8 cellular contexts compared by ENCODE assay signal in the genomic region with DNA sequence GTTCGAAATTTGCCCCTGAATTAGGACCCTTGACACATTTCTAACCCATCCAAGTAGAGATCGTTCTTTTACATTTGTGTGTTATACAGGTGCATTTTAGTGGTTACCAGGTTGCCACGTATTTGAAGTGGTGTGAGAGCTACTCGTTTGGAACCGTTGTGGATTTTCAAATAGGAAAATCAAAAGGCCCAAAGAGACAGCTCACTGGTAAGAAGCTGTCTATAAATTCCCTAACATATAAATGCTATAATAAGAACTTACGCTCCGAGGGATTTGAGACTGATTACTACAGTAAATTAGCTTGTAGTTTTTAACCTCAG. TPM values are rescaled to one million over a fixed set of nuclear protein-coding genes. Genes with fewer than 3 reads are reported as not detected.
DNase-seq lines count a peak whose midpoint lies in the region; ATAC-seq, FAIRE-seq and TF ChIP-seq lines count a peak whose summit lies in the region.

No MANE protein-coding gene starts in this region.

- peaks cover 43% of the 10 kb centered on the region for H3K4me1 Mint-ChIP-seq in CD8-positive, alpha-beta T cell (ENCODE audit: low read depth)
- H3K4me1 Mint-ChIP-seq in astrocyte (ENCODE audit: low read depth, unreplicated experiment) = peaks cover 22% of the 10 kb centered on the region

- no peak for TF ChIP-seq CTCF in CD8-positive, alpha-beta T cell (IDR thresholded peaks at IDR 0.05)
- no peak for TF ChIP-seq CTCF in LNCaP clone FGC (IDR thresholded peaks at IDR 0.05; ENCODE audit: control insufficient read depth, extremely low read depth, insufficient read depth)
- no peak for TF ChIP-seq CTCF in astrocyte (IDR thresholded peaks at IDR 0.05; ENCODE audit: insufficient read depth, low read depth, low read length)
- TF ChIP-seq CTCF in lower lobe of right lung (IDR thresholded peaks at IDR 0.05) = no peak
- TF ChIP-seq CTCF in uterus (IDR thresholded peaks at IDR 0.05) = no peak
- TF ChIP-seq CTCF in GM10266 (IDR thresholded peaks at IDR 0.05; ENCODE audit: control insufficient read depth, insufficient read depth, low read depth, missing control alignments) = no peak

- peak overlapping the region; percentile 89 for H3K27ac ChIP-seq in CD8-positive, alpha-beta T cell (ENCODE audit: low read depth, low read length)
- H3K27ac ChIP-seq in astrocyte (ENCODE audit: low read depth, low read length) = peak overlapping the region; percentile 97
- H3K27ac ChIP-seq in lower lobe of right lung = peak overlapping the region; percentile 98
- peak overlapping the region; percentile 99 to 100 for H3K27ac ChIP-seq in uterus

- no peaks in the 10 kb centered on the region for H3K9me3 ChIP-seq in CD8-positive, alpha-beta T cell (ENCODE audit: low read length)
- H3K9me3 ChIP-seq in astrocyte (ENCODE audit: insufficient read depth, low read depth, low read length) (no peaks in the 10 kb centered on the region), lower lobe of right lung (no peaks in the 10 kb centered on the region), uterus (no peaks in the 10 kb centered on the region)

- CTCF ChIA-PET in CD8-positive, alpha-beta T cell (lab: Charles Lee) = interaction anchor here (1.0 to 1.5 kb wide), 3 partner anchors 121 to 559 kb away, joined by 3 to 6 read pairs (median 4); partner anchors contain the start of gene TRAF3IP2

- intact Hi-C loops in CD8-positive, alpha-beta T cell (cut with DNase I, micrococcal nuclease) = loop anchor here (1.0 to 10.0 kb wide), 9 partner anchors 82 to 670 kb away; partner anchors contain the start of genes FAM229B (in 2 of the 2), TUBE1 (in 2 of the 2), AMD1 (in 1 of the 2) and CDK19 (in 1 of the 2)
- intact Hi-C loops in lower lobe of right lung (cut with DNase I) = no loop called here
- intact Hi-C loops in uterus (cut with DNase I; ENCODE audit: low total_unique reads) = loop anchor here (5.0 kb wide), 2 partner anchors 123 to 198 kb away; partner anchors contain the start of gene TRAF3IP2

- peaks cover 14% of the 10 kb centered on the region for H4K20me1 ChIP-seq in astrocyte (ENCODE audit: insufficient read depth, low read length)

- H3K9ac ChIP-seq in astrocyte (ENCODE audit: low read length) = peak overlapping the region; percentile 87

- H3K4me3 ChIP-seq in CD8-positive, alpha-beta T cell (ENCODE audit: low read depth, low read length) = peak overlapping the region; percentile 92
- H3K4me3 ChIP-seq in LNCaP clone FGC (ENCODE audit: low read depth, low read length) (peak overlapping the region; percentile 69), astrocyte (ENCODE audit: insufficient read depth, low read depth, low read length) (peak overlapping the region; percentile 84), lower lobe of right lung (peak overlapping the region; percentile 81), uterus (peak overlapping the region; percentile 76 to 86)

- peaks cover 20% of the 10 kb centered on the region for H3K36me3 Mint-ChIP-seq in CD8-positive, alpha-beta T cell
- peaks cover 3% of the 10 kb centered on the region for H3K36me3 Mint-ChIP-seq in astrocyte (ENCODE audit: low read depth, unreplicated experiment)

- no peaks in the 10 kb centered on the region for H3K27me3 ChIP-seq in CD8-positive, alpha-beta T cell (ENCODE audit: insufficient read depth, low read length)
- H3K27me3 ChIP-seq in astrocyte (ENCODE audit: insufficient read depth, low read length) (no peaks in the 10 kb centered on the region), lower lobe of right lung (ENCODE audit: low read depth) (no peaks in the 10 kb centered on the region), uterus (no peaks in the 10 kb centered on the region)

- no peaks in the 10 kb centered on the region for H3K36me3 ChIP-seq in CD8-positive, alpha-beta T cell (ENCODE audit: insufficient read depth, low read length)
- no peaks in the 10 kb centered on the region for H3K36me3 ChIP-seq in astrocyte (ENCODE audit: insufficient read depth, low read length)
- no peaks in the 10 kb centered on the region for H3K36me3 ChIP-seq in lower lobe of right lung
- H3K36me3 ChIP-seq in uterus = no peaks in the 10 kb centered on the region

- peaks cover 79% of the 10 kb centered on the region for H3K79me2 ChIP-seq in astrocyte (ENCODE audit: insufficient read depth, low read length)

- POLR2A ChIA-PET in CD8-positive, alpha-beta T cell (lab: Charles Lee) = interaction anchor here (0.8 to 3.6 kb wide), 7 partner anchors 12 to 669 kb away, joined by 3 to 37 read pairs (median 3); partner anchors contain the start of genes CDK19 and TRAF3IP2

- no peak for DNase-seq in CD8-positive, alpha-beta T cell
- no peak for DNase-seq in LNCaP clone FGC (ENCODE audit: low read depth)
- no peak for DNase-seq in astrocyte (ENCODE audit: low read depth)
- no peak for DNase-seq in lower lobe of right lung
- DNase-seq in uterus = no peak
- no peak for DNase-seq in AML-193 (lab: John Stamatoyannopoulos, UW)
- no peak for DNase-seq in GM10266 (ENCODE audit: extremely low spot score)

- no peaks in the 10 kb centered on the region for H3K9me3 Mint-ChIP-seq in CD8-positive, alpha-beta T cell
- H3K9me3 Mint-ChIP-seq in astrocyte (ENCODE audit: unreplicated experiment) = no peaks in the 10 kb centered on the region

- H3K4me3 Mint-ChIP-seq in CD8-positive, alpha-beta T cell = peak overlapping the region; percentile 99
- H3K4me3 Mint-ChIP-seq in astrocyte (ENCODE audit: unreplicated experiment) = peak overlapping the region; percentile 93

- peak overlapping the region; percentile 99 for H3K27ac Mint-ChIP-seq in CD8-positive, alpha-beta T cell
- peak overlapping the region; percentile 99 for H3K27ac Mint-ChIP-seq in astrocyte (ENCODE audit: unreplicated experiment)

- no peak for TF ChIP-seq POLR2A in uterus (IDR thresholded peaks at IDR 0.05)

- peaks cover 12% of the 10 kb centered on the region for H3K4me1 ChIP-seq in CD8-positive, alpha-beta T cell (ENCODE audit: insufficient read depth, low read length)
- H3K4me1 ChIP-seq in astrocyte (ENCODE audit: insufficient read depth, low read length) (peaks cover 21% of the 10 kb centered on the region), lower lobe of right lung (peaks cover 29% of the 10 kb centered on the region), uterus (peaks cover 0 to 7% of the 10 kb centered on the region in 2 donors)

- peak overlapping the region; percentile 90 for H3K4me2 ChIP-seq in astrocyte (ENCODE audit: low read length)

- no peak for ATAC-seq in CD8-positive, alpha-beta T cell
- ATAC-seq in lower lobe of right lung = no peak
- ATAC-seq in GM21576 (IDR thresholded peaks at IDR 0.05; ENCODE audit: unreplicated experiment) = no peak

- FAIRE-seq in astrocyte (lab: Jason Lieb, UNC) = no peak

- no peaks in the 10 kb centered on the region for H3K27me3 Mint-ChIP-seq in CD8-positive, alpha-beta T cell (ENCODE audit: low read depth)
- no peaks in the 10 kb centered on the region for H3K27me3 Mint-ChIP-seq in astrocyte (ENCODE audit: low read depth, unreplicated experiment)

- H2AFZ ChIP-seq in astrocyte (ENCODE audit: low read depth, low read length) = peak overlapping the region; percentile 19

RNA-seq across cellular contexts. Expression of gene REV3L, which starts 1.6 kb away (rescaled TPM):
- 10 to 100 TPM; 18.1 to 20.7 TPM for total RNA-seq in CD8-positive, alpha-beta T cell
- total RNA-seq in astrocyte (18.2 and 23.0 TPM in 2 replicates), lower lobe of right lung (30.3 TPM), uterus (100 to 1,000 TPM in 2 of 4 donors, 10 to 100 TPM in 2; 67.9 to 318 (median 127) TPM)
